In the genomic region with DNA sequence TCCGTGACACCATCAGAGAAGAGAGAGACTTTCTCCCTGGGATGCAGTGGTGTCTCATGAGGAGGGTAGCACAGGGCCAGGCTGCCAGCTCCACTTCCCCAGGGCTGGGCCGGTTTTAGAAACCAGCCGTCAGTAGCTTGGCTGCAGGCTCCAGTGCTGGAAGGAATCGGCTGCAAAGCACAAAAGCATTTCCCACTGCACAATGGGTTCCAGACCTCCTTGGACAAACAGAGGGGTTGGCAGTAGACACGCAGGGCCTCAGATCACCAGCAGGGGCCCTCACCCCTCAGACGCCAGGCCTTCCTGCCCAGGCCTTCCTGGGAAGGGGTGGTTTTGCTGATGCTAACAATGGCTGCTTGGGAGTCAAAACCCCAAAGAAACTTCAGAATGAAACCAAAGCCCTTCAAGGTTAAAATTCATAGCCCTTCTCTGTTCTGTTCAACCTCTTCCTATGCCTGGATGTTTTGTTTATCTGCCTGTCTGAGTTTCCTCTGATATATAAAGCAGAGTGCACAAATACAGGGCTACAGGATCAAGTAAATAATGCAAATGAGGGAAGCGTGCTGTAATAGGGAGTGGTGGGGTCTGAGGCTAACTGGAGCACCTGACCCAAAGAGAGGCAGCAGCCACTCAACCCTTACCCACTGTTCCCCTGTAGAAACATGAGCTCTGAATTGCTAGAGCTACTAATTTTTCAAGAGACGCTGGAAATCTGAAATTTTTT, we compare ENCODE assay signal across 8 cellular contexts. TPM values are rescaled to one million over a fixed set of nuclear protein-coding genes. Genes with fewer than 3 reads are reported as not detected.
DNase-seq lines count a peak whose midpoint lies in the region; ATAC-seq and TF ChIP-seq lines count a peak whose summit lies in the region.

No MANE protein-coding gene starts in this region.

- intact Hi-C loops in natural killer cell (cut with micrococcal nuclease): loop anchor here (5.0 kb wide), 1 partner anchor 69 kb away; no protein-coding TSS in a partner anchor

- H3K4me1 Mint-ChIP-seq in natural killer cell (no peaks in the 10 kb centered on the region), osteocyte (ENCODE audit: unreplicated experiment) (no peaks in the 10 kb centered on the region)
- H3K4me1 Mint-ChIP-seq in natural killer cell treated with Interleukin-12 subunit alpha and Interleukin-12 subunit beta and Interleukin-15 and Interleukin-18, amount 100 ng/mL, for 72 hours (ENCODE audit: low read depth in 2 of 2): no peaks in the 10 kb centered on the region

- H3K27me3 Mint-ChIP-seq in natural killer cell (ENCODE audit: low read depth in 2 of 2): peaks cover 11 to 14% of the 10 kb centered on the region in 2 donors
- H3K27me3 Mint-ChIP-seq in natural killer cell treated with Interleukin-12 subunit alpha and Interleukin-12 subunit beta and Interleukin-15 and Interleukin-18, amount 100 ng/mL, for 72 hours: peaks cover 0 to 9% of the 10 kb centered on the region in 2 donors
- no peaks in the 10 kb centered on the region for H3K27me3 Mint-ChIP-seq in osteocyte (ENCODE audit: unreplicated experiment)

- H3K27ac Mint-ChIP-seq in natural killer cell (no peak overlapping the region), osteocyte (ENCODE audit: unreplicated experiment) (no peak overlapping the region)
- no peak overlapping the region for H3K27ac Mint-ChIP-seq in natural killer cell treated with Interleukin-12 subunit alpha and Interleukin-12 subunit beta and Interleukin-15 and Interleukin-18, amount 100 ng/mL, for 72 hours

- H3K36me3 Mint-ChIP-seq in natural killer cell: no peaks in the 10 kb centered on the region
- H3K36me3 Mint-ChIP-seq in natural killer cell treated with Interleukin-12 subunit alpha and Interleukin-12 subunit beta and Interleukin-15 and Interleukin-18, amount 100 ng/mL, for 72 hours: no peaks in the 10 kb centered on the region
- no peaks in the 10 kb centered on the region for H3K36me3 Mint-ChIP-seq in osteocyte (ENCODE audit: unreplicated experiment)

- DNase-seq in natural killer cell (no peak), NCI-H69 (lab: John Stamatoyannopoulos, UW) (peak; percentile 16), epithelial cell of esophagus (ENCODE audit: low read depth) (peak; percentile 18), osteocyte (ENCODE audit: extremely low spot score, unreplicated experiment) (no peak), NCI-H1105 treated with DMSO at 0.1 percent for 48 hours (lab: John Stamatoyannopoulos, UW) (no peak)
- no peak for DNase-seq in natural killer cell treated with Interleukin-12 subunit alpha and Interleukin-12 subunit beta and Interleukin-15 and Interleukin-18, amount 100 ng/mL, for 72 hours (ENCODE audit: low spot score)

- no peak overlapping the region for H3K4me3 ChIP-seq in epithelial cell of esophagus (ENCODE audit: low read length)

- H3K4me3 Mint-ChIP-seq in natural killer cell: no peak overlapping the region
- H3K4me3 Mint-ChIP-seq in natural killer cell treated with Interleukin-12 subunit alpha and Interleukin-12 subunit beta and Interleukin-15 and Interleukin-18, amount 100 ng/mL, for 72 hours: no peak overlapping the region
- no peak overlapping the region for H3K4me3 Mint-ChIP-seq in osteocyte (ENCODE audit: unreplicated experiment)

- H3K9me3 Mint-ChIP-seq in natural killer cell (no peaks in the 10 kb centered on the region), osteocyte (ENCODE audit: unreplicated experiment) (no peaks in the 10 kb centered on the region)
- H3K9me3 Mint-ChIP-seq in natural killer cell treated with Interleukin-12 subunit alpha and Interleukin-12 subunit beta and Interleukin-15 and Interleukin-18, amount 100 ng/mL, for 72 hours: no peaks in the 10 kb centered on the region

- ATAC-seq in natural killer cell (no peak), GM18517 (IDR thresholded peaks at IDR 0.05; ENCODE audit: unreplicated experiment) (no peak), GM21367 (IDR thresholded peaks at IDR 0.05; ENCODE audit: unreplicated experiment) (no peak)
- ATAC-seq in natural killer cell treated with Interleukin-12 subunit alpha and Interleukin-12 subunit beta and Interleukin-15 and Interleukin-18, amount 100 ng/mL, for 72 hours: no peak

- TF ChIP-seq CTCF in natural killer cell (IDR thresholded peaks at IDR 0.05): peak; percentile 39
- TF ChIP-seq CTCF in epithelial cell of esophagus (IDR thresholded peaks at IDR 0.05; ENCODE audit: insufficient read depth, low read depth, low read length, missing control alignments): peak; percentile 49
- TF ChIP-seq CTCF in osteocyte (IDR thresholded peaks at IDR 0.05): peak; percentile 32

RNA-seq across cellular contexts. Expression of a gene that starts 26.2 kb away (rescaled TPM):
- total RNA-seq in natural killer cell: 1 to 10 TPM in 1 of 3 donors, not detected in 2; 1.1 TPM
- under 1 TPM in 1 of 2 donors, not detected in 1; 0.28 TPM for total RNA-seq in natural killer cell treated with Interleukin-12 subunit alpha and Interleukin-12 subunit beta and Interleukin-15 and Interleukin-18, amount 100 ng/mL, for 72 hours
- total RNA-seq in osteocyte: 0.50 TPM in 1 of 2 replicates, not detected in the other

Comparison
In these comparisons a context has a peak if more than half of its experiments do, and no peak if none do; other contexts are left out.
1. DNase-seq: peak in NCI-H69 (single experiment) and epithelial cell of esophagus (single experiment); none in natural killer cell (single experiment), natural killer cell treated with Interleukin-12 subunit alpha and Interleukin-12 subunit beta and Interleukin-15 and Interleukin-18, amount 100 ng/mL, for 72 hours (single experiment), osteocyte (single experiment) and NCI-H1105 treated with DMSO at 0.1 percent for 48 hours (single experiment).
2. Peak in every context shown above with its lines, with median percentiles within 50 percentile points of each other: CTCF ChIP-seq.